Comparison of ENCODE assay signal across 10 cellular contexts in genomic region chr9:34463098-34463900, GRCh38. TPM values are rescaled to one million over a fixed set of nuclear protein-coding genes. Genes with fewer than 3 reads are reported as not detected.
DNase-seq lines count a peak whose midpoint lies in the region; ATAC-seq and TF ChIP-seq lines count a peak whose summit lies in the region.
"Had no signal": no experiment of that assay in that cellular context is flagged by ENCODE, and none has a peak within 500 bp of the region (broad histone marks: within the 10 kb centered on the region; RNA-seq: fewer than 3 reads in every experiment).

No MANE protein-coding gene starts in this region.

- H3K9me3 Mint-ChIP-seq in Calu3 (ENCODE audit: low read depth, unreplicated experiment) = no peaks in the 10 kb centered on the region
- H3K9me3 Mint-ChIP-seq: nephron had no signal

- no peak overlapping the region for H3K27ac Mint-ChIP-seq in Calu3 (ENCODE audit: unreplicated experiment)
- H3K27ac Mint-ChIP-seq: nephron had no signal

- no TSS peak for BruUV-seq in Calu3 (replicated peaks; lab: Mats Ljungman, UMichigan)

- H3K27ac ChIP-seq in left lung = no peak overlapping the region

- no peaks in the 10 kb centered on the region for H3K9me3 ChIP-seq in left lung

- no peaks in the 10 kb centered on the region for H3K36me3 ChIP-seq in left lung

- H3K27me3 ChIP-seq in left lung = peaks cover 0 to 6% of the 10 kb centered on the region in 2 donors

- no peaks in the 10 kb centered on the region for H3K4me1 Mint-ChIP-seq in Calu3 (ENCODE audit: low read depth, unreplicated experiment)
- H3K4me1 Mint-ChIP-seq: nephron had no signal

- no peak overlapping the region for H3K4me3 ChIP-seq in left lung

- TF ChIP-seq CTCF in Calu3 (IDR thresholded peaks at IDR 0.05; ENCODE audit: unreplicated experiment) (no peak), left lung (IDR thresholded peaks at IDR 0.05) (no peak)

- ATAC-seq in GM19455 (IDR thresholded peaks at IDR 0.05; ENCODE audit: unreplicated experiment) = no peak
- no peak for ATAC-seq in left lung

- H3K4me1 ChIP-seq in left lung = peaks cover 0 to 7% of the 10 kb centered on the region in 2 donors

- H3K36me3 Mint-ChIP-seq in Calu3 (ENCODE audit: insufficient read depth, unreplicated experiment) = peaks cover 13% of the 10 kb centered on the region

- intact Hi-C loops in Calu3 (cut with micrococcal nuclease; ENCODE audit: unreplicated experiment) (no loop called here), left lung (cut with DNase I) (no loop called here)

- peaks cover 37% of the 10 kb centered on the region for H3K27me3 Mint-ChIP-seq in Calu3 (ENCODE audit: unreplicated experiment)

- DNase-seq in Calu3 = peak; percentile 31
- DNase-seq in M059J (ENCODE audit: low read depth) = peak; percentile 83
- peak; percentile 91 for DNase-seq in amniotic epithelial cell (ENCODE audit: low read depth)
- peak; percentile 35 for DNase-seq in putamen (ENCODE audit: low spot score)
- no peak for DNase-seq in GM19238 (ENCODE audit: insufficient read length, low spot score)
- DNase-seq in NCI-H1694 treated with DMSO at 0.1 percent for 48 hours (lab: John Stamatoyannopoulos, UW) = no peak
- DNase-seq in left lung = no peak

- H3K4me3 Mint-ChIP-seq in Calu3 (ENCODE audit: low read depth, unreplicated experiment) = no peak overlapping the region
- H3K4me3 Mint-ChIP-seq: nephron had no signal

- CTCF ChIA-PET in Calu3 (lab: Charles Lee) = interaction anchor here (0.8 kb wide), 1 partner anchor 40 kb away, joined by 3 read pairs; no protein-coding TSS in a partner anchor

RNA-seq across cellular contexts. Expression of gene DNAI1, which starts 4.7 kb away (rescaled TPM):
- total RNA-seq in Calu3 (2022) = not detected in 2 replicates
- not detected in 2 replicates for total RNA-seq in M059J (2014; rRNA removed; shearing (Covaris generic))
- 1 to 10 TPM in 1 of 2 donors, under 1 TPM in 1; 0.29 to 4.1 TPM for total RNA-seq in left lung
- total RNA-seq: glomerular endothelial cell had no signal

RNA-seq across cellular contexts. Expression of gene FAM219A, which starts 4.9 kb away (rescaled TPM):
- total RNA-seq in Calu3 (2022) = 10.3 and 13.1 TPM in 2 replicates
- total RNA-seq in M059J (2014; rRNA removed; shearing (Covaris generic)) = 14.6 and 31.1 TPM in 2 replicates
- total RNA-seq in left lung = 10 to 100 TPM; 18.0 to 23.0 TPM

RNA-seq across cellular contexts. Expression of gene ENHO, which starts 59.5 kb away (rescaled TPM):
- total RNA-seq in Calu3 (2022) = not detected in 2 replicates
- total RNA-seq in M059J (2014; rRNA removed; shearing (Covaris generic)) = 0.71 and 2.0 TPM in 2 replicates
- total RNA-seq in left lung = under 1 TPM; 0.26 to 0.61 TPM
- total RNA-seq: glomerular endothelial cell had no signal

Comparison
In these comparisons a context has a peak if more than half of its experiments do, and no peak if none do; other contexts are left out.
1. DNase-seq: peak in Calu3 (single experiment), M059J (single experiment), amniotic epithelial cell (single experiment) and putamen (single experiment); none in GM19238 (single experiment), NCI-H1694 treated with DMSO at 0.1 percent for 48 hours (single experiment) and left lung (0 of 2).